ENCODE assay signal across 14 cellular contexts in genomic region chr10:18549105-18549504, GRCh38.
DNase-seq lines count a peak whose midpoint lies in the region; ATAC-seq and TF ChIP-seq lines count a peak whose summit lies in the region.
"Had no signal": no experiment of that assay in that cellular context is flagged by ENCODE, and none has a peak within 500 bp of the region (broad histone marks: within the 10 kb centered on the region; RNA-seq: fewer than 3 reads in every experiment).

No MANE protein-coding gene starts in this region.

- H3K4me3 ChIP-seq in cardiac muscle cell (no peak overlapping the region), heart right ventricle (no peak overlapping the region)
- H3K4me3 ChIP-seq: GM23248 had no signal

- H3K27me3 ChIP-seq in cardiac muscle cell (no peaks in the 10 kb centered on the region), heart right ventricle (no peaks in the 10 kb centered on the region)
- H3K27me3 ChIP-seq: BE2C had no signal

- intact Hi-C loops in left cardiac atrium (cut with DNase I) (no loop called here), heart right ventricle (cut with DNase I) (no loop called here)

- H3K36me3 ChIP-seq in cardiac muscle cell (no peaks in the 10 kb centered on the region), heart right ventricle (peaks cover 0 to 43% (median 0%) of the 10 kb centered on the region in 9 donors)

- ATAC-seq in left cardiac atrium (no peak), heart right ventricle (peak in 5 of 8 donors; percentile 14 to 66 (median 40))
- ATAC-seq: HCT116 had no signal

- H3K36me3 Mint-ChIP-seq in nephron progenitor cell (ENCODE audit: low read depth), result peaks cover 40% of the 10 kb centered on the region

- DNase-seq in cardiac muscle cell (ENCODE audit: low read depth in 1 of 2, low spot score in 1 of 2) (peak in 1 of 2 donors; percentile 49), left cardiac atrium (no peak), heart right ventricle (no peak), nephron progenitor cell (no peak), SK-N-DZ (ENCODE audit: low spot score) (no peak), erythroblast (lab: John Stamatoyannopoulos, UW) (no peak)
- DNase-seq: BE2C; C1 segment of cervical spinal cord; Caco-2; CD4-positive, alpha-beta T cell; GM23248; HFFc6 had no signal

- no peak overlapping the region for H3K4me3 Mint-ChIP-seq in nephron progenitor cell
- H3K4me3 Mint-ChIP-seq: CD4-positive, alpha-beta T cell; HFFc6 had no signal

- H3K4me1 ChIP-seq in cardiac muscle cell (ENCODE audit: low read depth) (peaks cover 12% of the 10 kb centered on the region), heart right ventricle (peaks cover 0 to 9% (median 0%) of the 10 kb centered on the region in 9 donors)
- H3K4me1 ChIP-seq: BE2C, Caco-2 had no signal

- H3K9me3 Mint-ChIP-seq in nephron progenitor cell, result no peaks in the 10 kb centered on the region
- H3K9me3 Mint-ChIP-seq: CD4-positive, alpha-beta T cell; HFFc6 had no signal

- 32 to 58% methylated on average over 2 of the region's 2 CpGs for WGBS in heart right ventricle, 2 donors

- no peak for TF ChIP-seq POLR2A in erythroblast (IDR thresholded peaks at IDR 0.05; ENCODE audit: low read length)

- no peaks in the 10 kb centered on the region for H3K27me3 Mint-ChIP-seq in nephron progenitor cell (ENCODE audit: low read depth, poor library complexity)
- H3K27me3 Mint-ChIP-seq: CD4-positive, alpha-beta T cell had no signal

- H3K9me3 ChIP-seq in cardiac muscle cell (ENCODE audit: low read depth), result no peaks in the 10 kb centered on the region
- peaks cover 0 to 8% (median 0%) of the 10 kb centered on the region in 11 donors for H3K9me3 ChIP-seq in heart right ventricle
- H3K9me3 ChIP-seq: BE2C, Caco-2 had no signal

- H3K27ac Mint-ChIP-seq in nephron progenitor cell, result peak overlapping the region; percentile 26
- H3K27ac Mint-ChIP-seq: CD4-positive, alpha-beta T cell; HFFc6 had no signal

- TF ChIP-seq CTCF in cardiac muscle cell (IDR thresholded peaks at IDR 0.05; ENCODE audit: low read depth, low read length) (no peak), heart right ventricle (IDR thresholded peaks at IDR 0.05) (no peak), nephron progenitor cell (IDR thresholded peaks at IDR 0.05) (no peak)

- H3K27ac ChIP-seq in cardiac muscle cell (peak overlapping the region; percentile 54), heart right ventricle (no peak overlapping the region)
- H3K27ac ChIP-seq: GM23248, HL-60 had no signal

- no peaks in the 10 kb centered on the region for H3K4me1 Mint-ChIP-seq in nephron progenitor cell

Comparison
In these comparisons a context has a peak if more than half of its experiments do, and no peak if none do; other contexts are left out.
1. ATAC-seq: peak in heart right ventricle (5 of 8); none in left cardiac atrium (0 of 2).